Comparison of ENCODE assay signal across 8 cellular contexts in genomic region chr5:95822038-95822407, GRCh38. TPM values are rescaled to one million over a fixed set of nuclear protein-coding genes. Genes with fewer than 3 reads are reported as not detected.
DNase-seq lines count a peak whose midpoint lies in the region; ATAC-seq and TF ChIP-seq lines count a peak whose summit lies in the region.

No MANE protein-coding gene starts in this region.

- peak; percentile 94 for DNase-seq in OCI-LY7 (ENCODE audit: low spot score)
- DNase-seq in brain microvascular endothelial cell: no peak
- peak; percentile 63 for DNase-seq in iPS-NIHi7 (ENCODE audit: extremely low spot score)
- no peak for DNase-seq in retina

- in situ Hi-C loops in brain microvascular endothelial cell (cut with HindIII; ENCODE audit: low pct_ligation_motif_present, low sequenced_read_pairs): no loop called here

- CTCF ChIA-PET in OCI-LY7 (lab: Charles Lee; ENCODE audit: unreplicated experiment): interaction anchor here (1.1 to 2.6 kb wide), 2 partner anchors 14 kb away, joined by 5 to 9 read pairs; no protein-coding TSS in a partner anchor

- TF ChIP-seq CTCF in OCI-LY7 (conservative IDR thresholded peaks at IDR 0.05; ENCODE audit: low read length): no peak
- no peak for TF ChIP-seq CTCF in brain microvascular endothelial cell (IDR thresholded peaks at IDR 0.05; ENCODE audit: low read depth, low read length, missing control alignments)

- H3K9me2 ChIP-seq in OCI-LY7 (ENCODE audit: insufficient read depth, low read length): no peaks in the 10 kb centered on the region

- peak overlapping the region; percentile 92 for H3K4me3 ChIP-seq in BLaER1
- H3K4me3 ChIP-seq in OCI-LY7 (ENCODE audit: low read depth, low read length, poor library complexity, severe bottlenecking): peak overlapping the region; percentile 91
- peak overlapping the region; percentile 92 for H3K4me3 ChIP-seq in brain microvascular endothelial cell (ENCODE audit: low read depth, low read length)
- H3K4me3 ChIP-seq in skeletal muscle tissue (ENCODE audit: low read length in 3 of 3): peak overlapping the region; percentile 81 to 99 (median 94)

- H3K27ac ChIP-seq in BLaER1: peak overlapping the region; percentile 95
- peak overlapping the region; percentile 87 for H3K27ac ChIP-seq in OCI-LY7 (ENCODE audit: low read depth, low read length, poor library complexity, severe bottlenecking)
- peak overlapping the region; percentile 82 for H3K27ac ChIP-seq in brain microvascular endothelial cell
- H3K27ac ChIP-seq in skeletal muscle tissue (ENCODE audit: low read depth, low read length): peak overlapping the region; percentile 92

- H3K27me3 ChIP-seq in BLaER1 (no peaks in the 10 kb centered on the region), brain microvascular endothelial cell (replicated peaks) (no peaks in the 10 kb centered on the region), skeletal muscle tissue (ENCODE audit: control insufficient read depth in 3 of 3, insufficient read depth in 3 of 3, low read length in 3 of 3) (no peaks in the 10 kb centered on the region)

- POLR2A ChIA-PET in OCI-LY7 (lab: Charles Lee): interaction anchor here (0.5 to 9.3 kb wide), 13 partner anchors 9 to 174 kb away, joined by 3 to 150 read pairs (median 4); no protein-coding TSS in a partner anchor

- H3K9me3 ChIP-seq in BLaER1 (no peaks in the 10 kb centered on the region), OCI-LY7 (ENCODE audit: low read length) (no peaks in the 10 kb centered on the region), skeletal muscle tissue (ENCODE audit: control insufficient read depth in 3 of 3, low read length in 3 of 3) (no peaks in the 10 kb centered on the region)

- H3K4me2 ChIP-seq in BLaER1: peak overlapping the region; percentile 85
- H3K4me2 ChIP-seq in OCI-LY7 (ENCODE audit: low read length): peak overlapping the region; percentile 96

- H4K20me1 ChIP-seq in BLaER1: peaks cover 47% of the 10 kb centered on the region
- H4K20me1 ChIP-seq in OCI-LY7 (ENCODE audit: insufficient read depth, low read length): peaks cover 12% of the 10 kb centered on the region; the same call in 1 of the 2 replicates

- ATAC-seq in GM18519 (IDR thresholded peaks at IDR 0.05; ENCODE audit: low FRiP score, unreplicated experiment) (peak; percentile 28), HG03342 (IDR thresholded peaks at IDR 0.05; ENCODE audit: unreplicated experiment) (peak; percentile 43)

- intact Hi-C loops in OCI-LY7 (cut with micrococcal nuclease; ENCODE audit: unreplicated experiment): loop anchor here (1.0 kb wide), 2 partner anchors 12 to 14 kb away; no protein-coding TSS in a partner anchor

- H3K36me3 ChIP-seq in BLaER1 (peaks cover 20% of the 10 kb centered on the region), OCI-LY7 (ENCODE audit: insufficient read depth, low read length) (peaks cover 21% of the 10 kb centered on the region), brain microvascular endothelial cell (replicated peaks) (peaks cover 2% of the 10 kb centered on the region), skeletal muscle tissue (ENCODE audit: control insufficient read depth in 3 of 3, insufficient read depth in 3 of 3, low read length in 3 of 3) (no peaks in the 10 kb centered on the region)

- H3K9ac ChIP-seq in BLaER1 (peak overlapping the region; percentile 87), skeletal muscle tissue (ENCODE audit: low read depth in 1 of 3, low read length in 3 of 3) (peak overlapping the region; percentile 75 to 91 (median 88))

- peaks cover 54% of the 10 kb centered on the region for H3K79me2 ChIP-seq in OCI-LY7 (ENCODE audit: insufficient read depth, low read depth, low read length)

- H3K4me1 ChIP-seq in BLaER1 (peaks cover 61% of the 10 kb centered on the region), OCI-LY7 (ENCODE audit: insufficient read depth, low read length, poor library complexity, severe bottlenecking) (peaks cover 63% of the 10 kb centered on the region), skeletal muscle tissue (ENCODE audit: control insufficient read depth in 3 of 3, insufficient read depth in 3 of 3, low read length in 3 of 3) (peaks cover 48 to 63% (median 60%) of the 10 kb centered on the region in 3 donors)

- peak overlapping the region; percentile 92; the same call in 1 of the 2 replicates for H2AFZ ChIP-seq in OCI-LY7 (ENCODE audit: low read length)

- BruUV-seq in OCI-LY7 (replicated peaks; lab: Mats Ljungman, UMichigan): no TSS peak

RNA-seq across cellular contexts. Expression of gene GLRX, which starts 0.5 kb away (rescaled TPM):
- 26.7 and 80.5 TPM in 2 replicates for total RNA-seq in OCI-LY7 (2014; rRNA removed; shearing (Covaris generic))
- 49.3 and 52.9 TPM in 2 replicates for total RNA-seq in OCI-LY7 (2022)
- 6.8 TPM for total RNA-seq in skeletal muscle tissue

Comparison
In these comparisons a context has a peak if more than half of its experiments do, and no peak if none do; other contexts are left out.
1. DNase-seq: peak in OCI-LY7 (single experiment) and iPS-NIHi7 (single experiment); none in brain microvascular endothelial cell (single experiment) and retina (single experiment).
2. Peak in every context shown above with its lines, with median percentiles within 50 percentile points of each other: H3K27ac ChIP-seq and H3K4me3 ChIP-seq.